In genomic region chr7:31192996-31193395, GRCh38 we compare ENCODE assay signal across 8 cellular contexts.
DNase-seq lines count a peak whose midpoint lies in the region; ATAC-seq, FAIRE-seq and TF ChIP-seq lines count a peak whose summit lies in the region.

No MANE protein-coding gene starts in this region.

- no peaks in the 10 kb centered on the region for H3K27me3 ChIP-seq in body of pancreas

- TF ChIP-seq CTCF in AG09309 (IDR thresholded peaks at IDR 0.05; ENCODE audit: control insufficient read depth, insufficient read depth, low read depth, low read length, missing control alignments) (peak; percentile 69), body of pancreas (IDR thresholded peaks at IDR 0.05) (peak; percentile 56 to 77 (median 59))

- 3 to 5% methylated on average over 24 to 27 of the region's 27 CpGs for WGBS in body of pancreas, 2 donors

- intact Hi-C loops in body of pancreas (cut with DNase I) = no loop called here

- H3K4me3 ChIP-seq in AG09309 (ENCODE audit: control insufficient read depth, low read depth, low read length) = no peak overlapping the region
- no peak overlapping the region for H3K4me3 ChIP-seq in body of pancreas

- H3K27ac ChIP-seq in body of pancreas = no peak overlapping the region

- peaks cover 0 to 2% (median 0%) of the 10 kb centered on the region in 3 donors for H3K9me3 ChIP-seq in body of pancreas

- FAIRE-seq in GM19239 (lab: Jason Lieb, UNC) = no peak

- DNase-seq in AG09309 (ENCODE audit: low read depth) (no peak), GM19239 (ENCODE audit: insufficient read length, low spot score) (peak; percentile 9), NCI-H345 (lab: John Stamatoyannopoulos, UW) (peak; percentile 86), body of pancreas (peak; percentile 50 to 70 (median 56)), iris pigment epithelial cell (ENCODE audit: low read depth) (peak; percentile 28), superior temporal gyrus (ENCODE audit: extremely low spot score) (peak; percentile 81)

- ATAC-seq in body of pancreas (peak; percentile 73), GM21526 (IDR thresholded peaks at IDR 0.05; ENCODE audit: low FRiP score, unreplicated experiment) (no peak), HG02885 (IDR thresholded peaks at IDR 0.05; ENCODE audit: poor library complexity, unreplicated experiment) (no peak)

- H3K36me3 ChIP-seq in body of pancreas (replicated peaks in 1 of 2; ENCODE audit: insufficient read depth in 1 of 2, low read depth in 2 of 2) = no peaks in the 10 kb centered on the region

- no peak for TF ChIP-seq POLR2A in body of pancreas (IDR thresholded peaks at IDR 0.05)

- peaks cover 6% of the 10 kb centered on the region for H3K4me1 ChIP-seq in body of pancreas
